8 cellular contexts compared by ENCODE assay signal in the genomic region with DNA sequence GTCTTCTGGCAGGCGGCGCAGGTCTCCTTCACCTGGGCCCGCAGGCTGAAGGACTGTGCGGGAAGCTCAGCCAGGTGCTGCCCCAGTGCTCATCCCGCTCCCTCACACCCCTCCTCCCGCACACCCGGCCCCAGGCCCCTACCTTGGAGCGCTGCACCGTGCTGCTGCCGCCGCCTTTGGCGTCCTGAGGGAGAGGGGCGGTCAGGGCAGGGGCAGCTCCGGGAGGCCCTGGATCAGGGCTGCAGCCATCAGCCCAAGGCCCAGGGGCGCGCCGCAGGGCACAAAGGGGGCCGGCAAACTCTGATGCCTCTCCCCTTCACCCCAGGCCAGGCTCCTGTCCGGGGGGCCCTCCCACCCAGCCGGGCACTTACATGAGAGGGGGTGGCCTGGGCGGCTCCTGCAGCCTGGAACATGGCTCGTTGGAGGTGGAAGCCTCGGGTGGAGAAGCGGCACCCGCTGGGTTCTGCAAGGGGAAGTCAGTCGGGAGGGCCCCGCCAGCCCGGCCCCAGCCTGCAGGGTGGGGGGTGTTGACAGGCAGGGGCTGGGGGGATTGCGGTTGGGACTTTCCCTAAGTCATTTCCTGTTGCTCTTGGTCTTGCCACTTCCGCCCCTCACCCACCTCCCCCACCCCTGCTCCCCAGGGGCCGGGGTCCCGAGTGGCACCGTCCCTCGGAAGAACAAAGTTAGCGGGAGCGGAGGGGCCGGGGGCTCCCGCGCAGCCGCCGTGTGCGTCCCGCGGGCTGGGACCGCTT. TPM values are rescaled to one million over a fixed set of nuclear protein-coding genes. Genes with fewer than 3 reads are reported as not detected.
A peak's percentile ranks its signal among the peaks of the same experiment; 100 is the strongest.
DNase-seq lines count a peak whose midpoint lies in the region; ATAC-seq and TF ChIP-seq lines count a peak whose summit lies in the region.

No MANE protein-coding gene starts in this region.

- H3K27me3 Mint-ChIP-seq in nephron progenitor cell (ENCODE audit: low read depth, poor library complexity) = peaks cover 8% of the 10 kb centered on the region

- peak overlapping the region; percentile 81 for H3K4me3 Mint-ChIP-seq in nephron progenitor cell

- H3K27me3 ChIP-seq in esophagus (ENCODE audit: control insufficient read depth in 1 of 2, insufficient read depth in 2 of 2, low read length in 2 of 2) = no peaks in the 10 kb centered on the region
- no peaks in the 10 kb centered on the region for H3K27me3 ChIP-seq in subcutaneous abdominal adipose tissue (ENCODE audit: control insufficient read depth in 5 of 5, insufficient read depth in 4 of 5, low read length in 5 of 5)

- peak; percentile 95 for DNase-seq in CMK (ENCODE audit: low read depth)
- peak; percentile 62 for DNase-seq in NCI-H69 (lab: John Stamatoyannopoulos, UW)
- DNase-seq in activated CD8-positive, alpha-beta memory T cell treated with anti-CD3 and anti-CD28 coated beads for 4 hours (ENCODE audit: low read depth in 2 of 2) = peak; percentile 79 to 82
- no peak for DNase-seq in nephron progenitor cell
- DNase-seq in HuH-7.5 (ENCODE audit: low spot score) = no peak

- H3K4me3 ChIP-seq in esophagus (ENCODE audit: low read depth in 1 of 2, low read length in 2 of 2) = peak overlapping the region; percentile 48 to 58
- H3K4me3 ChIP-seq in subcutaneous abdominal adipose tissue (ENCODE audit: low read depth in 1 of 5, low read length in 5 of 5) = peak overlapping the region in 4 of 5 donors; percentile 32 to 62 (median 46)

- WGBS in esophagus, 2 donors = 7 to 11% methylated on average over 31 to 45 of the region's 45 CpGs

- peaks cover 5 to 8% of the 10 kb centered on the region in 2 donors for H3K36me3 ChIP-seq in esophagus (ENCODE audit: control insufficient read depth in 2 of 2, insufficient read depth in 2 of 2, low read length in 1 of 2)
- peaks cover 0 to 30% (median 25%) of the 10 kb centered on the region in 5 donors for H3K36me3 ChIP-seq in subcutaneous abdominal adipose tissue (ENCODE audit: control insufficient read depth in 5 of 5, insufficient read depth in 5 of 5, low read length in 5 of 5)

- H3K4me1 Mint-ChIP-seq in nephron progenitor cell = peaks cover 62% of the 10 kb centered on the region

- no peak for TF ChIP-seq CTCF in nephron progenitor cell (IDR thresholded peaks at IDR 0.05)

- H3K36me3 Mint-ChIP-seq in nephron progenitor cell (ENCODE audit: low read depth) = peaks cover 12% of the 10 kb centered on the region

- H3K27ac Mint-ChIP-seq in nephron progenitor cell = no peak overlapping the region

- H3K4me1 ChIP-seq in esophagus (ENCODE audit: control insufficient read depth in 2 of 2, insufficient read depth in 2 of 2, low read length in 1 of 2) (peaks cover 6 to 8% of the 10 kb centered on the region in 2 donors), subcutaneous abdominal adipose tissue (ENCODE audit: control insufficient read depth in 5 of 5, insufficient read depth in 5 of 5, low read length in 5 of 5) (peaks cover 4 to 61% (median 45%) of the 10 kb centered on the region in 5 donors)

- H3K9me3 ChIP-seq in esophagus (ENCODE audit: control insufficient read depth in 2 of 2, insufficient read depth in 1 of 2, low read depth in 1 of 2, low read length in 1 of 2) (no peaks in the 10 kb centered on the region), subcutaneous abdominal adipose tissue (ENCODE audit: control insufficient read depth in 5 of 5, low read length in 5 of 5) (no peaks in the 10 kb centered on the region)

- H3K9ac ChIP-seq in subcutaneous abdominal adipose tissue (ENCODE audit: low read length in 5 of 5) = peak overlapping the region in 1 of 5 donors; percentile 41

- ATAC-seq in GM21515 (IDR thresholded peaks at IDR 0.05; ENCODE audit: unreplicated experiment) = peak; percentile 26

- no peaks in the 10 kb centered on the region for H3K9me3 Mint-ChIP-seq in nephron progenitor cell

- H3K27ac ChIP-seq in esophagus (ENCODE audit: low read depth in 2 of 2, low read length in 1 of 2) (peak overlapping the region; percentile 27 to 82), subcutaneous abdominal adipose tissue (ENCODE audit: low read depth, low read length) (no peak overlapping the region)

RNA-seq across cellular contexts. Expression of a gene that starts 0.9 kb away (rescaled TPM):
- polyA plus RNA-seq in esophagus = 1 to 10 TPM; 4.6 to 6.3 TPM

RNA-seq across cellular contexts. Expression of a gene that starts 42.5 kb away (rescaled TPM):
- polyA plus RNA-seq in esophagus = 10 to 100 TPM; 15.5 to 17.2 TPM

Comparison
In these comparisons a context has a peak if more than half of its experiments do, and no peak if none do; other contexts are left out.
1. DNase-seq: peak in CMK (single experiment), NCI-H69 (single experiment) and activated CD8-positive, alpha-beta memory T cell treated with anti-CD3 and anti-CD28 coated beads for 4 hours (2 of 2); none in nephron progenitor cell (single experiment) and HuH-7.5 (single experiment).